30 cellular contexts compared by ENCODE assay signal in the genomic region with DNA sequence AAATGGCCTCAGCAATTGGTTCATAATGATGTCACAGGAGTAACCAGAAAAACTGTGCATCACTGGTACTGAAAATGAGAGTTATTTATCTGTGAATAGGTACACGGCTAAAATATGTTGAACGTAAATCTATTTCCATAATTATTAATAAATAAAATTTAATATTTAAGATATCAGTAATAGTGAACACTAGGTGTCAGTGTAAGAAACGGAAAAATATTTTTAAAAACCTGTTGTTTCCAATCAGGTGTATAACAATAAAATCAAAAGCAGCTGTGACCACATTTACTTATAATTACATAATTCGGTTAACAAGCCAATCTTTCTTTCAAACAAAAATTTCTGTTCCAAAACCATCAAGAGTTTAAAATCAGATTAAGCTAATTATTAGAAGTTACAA.
DNase-seq lines count a peak whose midpoint lies in the region; ATAC-seq and TF ChIP-seq lines count a peak whose summit lies in the region.
"Had no signal": no experiment of that assay in that cellular context is flagged by ENCODE, and none has a peak within 500 bp of the region (broad histone marks: within the 10 kb centered on the region; RNA-seq: fewer than 3 reads in every experiment).

No MANE protein-coding gene starts in this region.

- H3K4me3 Mint-ChIP-seq in MCF 10A (ENCODE audit: unreplicated experiment), result no peak overlapping the region
- H3K4me3 Mint-ChIP-seq: activated B cell treated with CpG ODN at 0.5 μM for 24 hours; activated CD8-positive, alpha-beta memory T cell treated with anti-CD3 and anti-CD28 coated beads, Interleukin-2, amount 10 ng/mL, durations not matched to agents 7 days and 5 days; activated naive CD4-positive, alpha-beta T cell treated with anti-CD3 and anti-CD28 coated beads for 36 hours had no signal

- no peaks in the 10 kb centered on the region for H4K20me1 ChIP-seq in mammary epithelial cell (ENCODE audit: insufficient read depth, low read length)
- no peaks in the 10 kb centered on the region for H4K20me1 ChIP-seq in smooth muscle cell (ENCODE audit: low read depth)

- dilution Hi-C loops in mammary epithelial cell (cut with HindIII; ENCODE audit: low sequenced_read_pairs), result no loop called here

- POLR2A ChIA-PET in MCF 10A (lab: Yijun Ruan, JAX), result no interaction called here

- H3F3A ChIP-seq in smooth muscle cell (ENCODE audit: low read depth), result no peaks in the 10 kb centered on the region

- intact Hi-C loops in MCF 10A (cut with micrococcal nuclease), result loop anchor here (2.0 to 10.0 kb wide), 3 partner anchors 332 to 838 kb away; no protein-coding TSS in a partner anchor
- intact Hi-C loops in mammary epithelial cell (cut with micrococcal nuclease), result loop anchor here (5.0 to 10.0 kb wide), 2 partner anchors 626 to 838 kb away; no protein-coding TSS in a partner anchor

- H3K9ac ChIP-seq in mammary epithelial cell (ENCODE audit: insufficient read depth, low read length), result no peak overlapping the region
- no peak overlapping the region for H3K9ac ChIP-seq in smooth muscle cell (ENCODE audit: low read depth)

- H3K36me3 ChIP-seq in mammary epithelial cell (ENCODE audit: insufficient read depth, low read length) (no peaks in the 10 kb centered on the region), smooth muscle cell (ENCODE audit: low read depth) (no peaks in the 10 kb centered on the region)
- H3K36me3 ChIP-seq: brain microvascular endothelial cell, colonic mucosa, prostate gland, stomach, tibial artery had no signal

- BruUV-seq in MCF 10A (replicated peaks; lab: Mats Ljungman, UMichigan) (no TSS peak), mammary epithelial cell (replicated peaks; lab: Mats Ljungman, UMichigan) (no TSS peak)

- TF ChIP-seq CTCF in MCF 10A (IDR thresholded peaks at IDR 0.05; ENCODE audit: unreplicated experiment) (peak; percentile 17), mammary epithelial cell (conservative IDR thresholded peaks at IDR 0.05 in 1 of 2, IDR thresholded peaks at IDR 0.05 in 1 of 2; ENCODE audit: extremely low read depth in 1 of 2, insufficient read depth in 1 of 2, low read depth in 1 of 2, low read length in 2 of 2) (peak in 1 of 2 donors; percentile 6), VCaP (conservative IDR thresholded peaks at IDR 0.05) (peak; percentile 56), fibroblast of mammary gland (conservative IDR thresholded peaks at IDR 0.05; ENCODE audit: control insufficient read depth, insufficient read depth, low read depth, low read length) (peak; percentile 13), smooth muscle cell (IDR thresholded peaks at IDR 0.05; ENCODE audit: borderline replicate concordance, insufficient read depth, poor library complexity, severe bottlenecking) (peak; percentile 31)

- no peaks in the 10 kb centered on the region for H3K4me1 ChIP-seq in mammary epithelial cell (ENCODE audit: insufficient read depth, low read length)
- H3K4me1 ChIP-seq in smooth muscle cell (ENCODE audit: low read depth), result no peaks in the 10 kb centered on the region
- H3K4me1 ChIP-seq: colonic mucosa, prostate gland, stomach, tibial artery had no signal

- DNase-seq in MCF 10A (ENCODE audit: unreplicated experiment) (no peak), mammary epithelial cell (no peak), fibroblast of mammary gland (ENCODE audit: low read depth) (peak; percentile 22), smooth muscle cell (lab: John Stamatoyannopoulos, UW; ENCODE audit: unreplicated experiment) (no peak), NCI-H1436 treated with DMSO at 0.1 percent for 48 hours (lab: John Stamatoyannopoulos, UW) (no peak)
- no peak for DNase-seq in stimulated activated CD4-positive, alpha-beta T cell treated with anti-CD3 and anti-CD28 coated beads, Interleukin-2, amount 100 ng/mL, for 48 hours
- DNase-seq: activated B cell treated with CpG ODN at 0.5 μM for 24 hours; activated CD8-positive, alpha-beta memory T cell treated with anti-CD3 and anti-CD28 coated beads, Interleukin-2, amount 10 ng/mL, durations not matched to agents 7 days and 5 days; activated naive CD4-positive, alpha-beta T cell treated with anti-CD3 and anti-CD28 coated beads for 36 hours; activated T-cell treated with anti-CD3 and anti-CD28 coated beads, Interleukin-2, amount 50 U/mL, for 48 hours; AML-193; amniotic stem cell; brain microvascular endothelial cell; colonic mucosa; MM.1S; NCI-H1436; NCI-H2107; NCI-H446; NCI-H774; Right ventricle myocardium superior; stimulated activated CD8-positive, alpha-beta memory T cell treated with anti-CD3 and anti-CD28 coated beads, Interleukin-4, amount 100 ng/mL, for 48 hours; stomach; SW 1271; T1000; tibial artery had no signal

- no peak for ATAC-seq in HG03469 (IDR thresholded peaks at IDR 0.05; ENCODE audit: unreplicated experiment)
- ATAC-seq: activated CD8-positive, alpha-beta memory T cell treated with anti-CD3 and anti-CD28 coated beads, Interleukin-2, amount 10 ng/mL, durations not matched to agents 7 days and 5 days; K562; left lobe of liver had no signal

- H3K36me3 Mint-ChIP-seq in MCF 10A (ENCODE audit: insufficient read depth, unreplicated experiment), result no peaks in the 10 kb centered on the region

- no peaks in the 10 kb centered on the region for H3K27me3 Mint-ChIP-seq in MCF 10A (ENCODE audit: insufficient read depth, unreplicated experiment)
- H3K27me3 Mint-ChIP-seq: activated B cell treated with CpG ODN at 0.5 μM for 24 hours; activated CD8-positive, alpha-beta memory T cell treated with anti-CD3 and anti-CD28 coated beads, Interleukin-2, amount 10 ng/mL, durations not matched to agents 7 days and 5 days had no signal

- no peak overlapping the region for H3K4me2 ChIP-seq in mammary epithelial cell (ENCODE audit: insufficient read depth, low read depth, low read length)
- no peak overlapping the region for H3K4me2 ChIP-seq in smooth muscle cell

- H3K4me1 Mint-ChIP-seq in MCF 10A (ENCODE audit: insufficient read depth, unreplicated experiment), result peaks cover 7% of the 10 kb centered on the region
- H3K4me1 Mint-ChIP-seq: activated B cell treated with CpG ODN at 0.5 μM for 24 hours had no signal

- WGBS in mammary epithelial cell (ENCODE audit: low coverage, missing lambda C conversion rate), result 86% methylated on average over 4 of the region's 4 CpGs
- whole genome bisulfite sequencing in smooth muscle cell (ENCODE audit: low lambda C conversion rate), result 97% methylated on average over 4 of the region's 4 CpGs

- CTCF ChIA-PET in MCF 10A (lab: Yijun Ruan, JAX) (interaction anchor here (0.8 to 2.4 kb wide), 5 partner anchors 14 to 644 kb away, joined by 3 to 10 read pairs (median 3); no protein-coding TSS in a partner anchor), mammary epithelial cell (lab: Charles Lee; ENCODE audit: low non-redundant PET) (interaction anchor here (0.6 kb wide), 1 partner anchor 24 kb away, joined by 15 read pairs; no protein-coding TSS in a partner anchor)

- H3K27ac Mint-ChIP-seq in MCF 10A (ENCODE audit: low read depth, unreplicated experiment), result no peak overlapping the region
- H3K27ac Mint-ChIP-seq: activated B cell treated with CpG ODN at 0.5 μM for 24 hours; activated CD8-positive, alpha-beta memory T cell treated with anti-CD3 and anti-CD28 coated beads, Interleukin-2, amount 10 ng/mL, durations not matched to agents 7 days and 5 days; activated naive CD4-positive, alpha-beta T cell treated with anti-CD3 and anti-CD28 coated beads for 36 hours had no signal

- in situ Hi-C loops in mammary epithelial cell (cut with MboI; ENCODE audit: low sequenced_read_pairs in 2 of 2), result loop anchor here in 1 of 2 donors (25.0 kb wide), 1 partner anchor 626 kb away; no protein-coding TSS in a partner anchor

- H3K27me3 ChIP-seq in mammary epithelial cell (ENCODE audit: insufficient read depth, low read length), result no peaks in the 10 kb centered on the region
- H3K27me3 ChIP-seq in smooth muscle cell (ENCODE audit: low read depth), result no peaks in the 10 kb centered on the region
- H3K27me3 ChIP-seq: brain microvascular endothelial cell, colonic mucosa, stomach, tibial artery had no signal

- H2AFZ ChIP-seq in mammary epithelial cell (ENCODE audit: low read depth, low read length) (no peak overlapping the region), smooth muscle cell (ENCODE audit: low read depth) (no peak overlapping the region)

- H3K79me2 ChIP-seq in mammary epithelial cell (ENCODE audit: insufficient read depth, low read length) (no peaks in the 10 kb centered on the region), smooth muscle cell (ENCODE audit: low read depth) (no peaks in the 10 kb centered on the region)

- no peaks in the 10 kb centered on the region for H3K9me3 Mint-ChIP-seq in MCF 10A (ENCODE audit: unreplicated experiment)

- H3K4me3 ChIP-seq in mammary epithelial cell (replicated peaks in 1 of 3; ENCODE audit: insufficient read depth in 1 of 3, low read depth in 2 of 3, low read length in 3 of 3) (no peak overlapping the region), fibroblast of mammary gland (ENCODE audit: control insufficient read depth, low read depth, low read length) (no peak overlapping the region), smooth muscle cell (no peak overlapping the region)
- H3K4me3 ChIP-seq: colonic mucosa, K562, prostate gland, stomach, tibial artery had no signal

- H3K9me3 ChIP-seq in mammary epithelial cell (replicated peaks; ENCODE audit: insufficient read depth, low read length) (no peaks in the 10 kb centered on the region), smooth muscle cell (replicated peaks; ENCODE audit: low read depth) (no peaks in the 10 kb centered on the region)
- H3K9me3 ChIP-seq: colonic mucosa, prostate gland, stomach, tibial artery had no signal

- H3K27ac ChIP-seq in mammary epithelial cell (ENCODE audit: insufficient read depth, low read depth, low read length) (no peak overlapping the region), VCaP (no peak overlapping the region), smooth muscle cell (ENCODE audit: low read depth) (no peak overlapping the region)
- H3K27ac ChIP-seq: brain microvascular endothelial cell, colonic mucosa, prostate gland, stomach, tibial artery had no signal
